In the genomic region with DNA sequence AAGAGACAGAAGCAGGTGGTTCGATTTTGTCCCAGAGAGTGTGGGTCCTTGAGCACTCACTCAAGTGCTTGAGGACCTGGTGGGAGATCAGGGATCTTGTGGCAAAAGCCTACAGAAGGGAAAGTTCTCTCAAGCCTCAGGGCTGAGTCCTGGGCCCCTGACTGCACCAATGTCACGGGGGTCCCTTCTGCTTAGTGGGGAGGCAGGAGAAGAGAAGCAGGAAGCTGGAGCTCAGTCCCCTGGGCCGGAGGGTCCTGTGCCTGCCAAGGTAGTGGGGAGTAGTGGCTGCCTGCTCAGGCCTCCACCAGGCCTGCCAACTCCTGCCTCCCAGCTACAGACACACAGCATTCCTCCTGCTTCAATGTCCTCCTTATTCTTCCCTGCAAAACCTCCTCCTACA, we compare ENCODE assay signal across 28 cellular contexts.
"Had no signal": no experiment of that assay in that cellular context is flagged by ENCODE, and none has a peak within 500 bp of the region (broad histone marks: within the 10 kb centered on the region; RNA-seq: fewer than 3 reads in every experiment).

No MANE protein-coding gene starts in this region.

- H3K9me3 Mint-ChIP-seq: mesothelial cell of epicardium; naive B cell; natural killer cell; nephron progenitor cell; neural progenitor cell; stimulated activated memory B cell treated with anti-CD40 and anti-IgM and Interleukin-4, amounts not matched to agents 10 μg/mL and 1 μg/mL and 100 μg/mL, for 72 hours had no signal

- H3K4me3 Mint-ChIP-seq: mesothelial cell of epicardium; naive B cell; natural killer cell; neural progenitor cell; stimulated activated memory B cell treated with anti-CD40 and anti-IgM and Interleukin-4, amounts not matched to agents 10 μg/mL and 1 μg/mL and 100 μg/mL, for 72 hours had no signal

- ATAC-seq: left colon; left lung; lower lobe of right lung; natural killer cell; psoas muscle; stimulated activated memory B cell treated with anti-CD40 and anti-IgM and Interleukin-4, amounts not matched to agents 10 μg/mL and 1 μg/mL and 100 μg/mL, for 72 hours had no signal

- H3K4me2 ChIP-seq: neural progenitor cell, smooth muscle cell had no signal

- H3K27ac ChIP-seq: left lung, lower lobe of right lung, neural progenitor cell, parathyroid adenoma, psoas muscle, sigmoid colon, stomach, testis, thyroid gland, transverse colon, upper lobe of left lung, vagina had no signal

- H3K27me3 Mint-ChIP-seq: naive B cell; stimulated activated memory B cell treated with anti-CD40 and anti-IgM and Interleukin-4, amounts not matched to agents 10 μg/mL and 1 μg/mL and 100 μg/mL, for 72 hours had no signal

- DNase-seq: hippocampal formation; kidney; left colon; left lung; lower lobe of right lung; mammary epithelial cell; mesenchymal stem cell; naive B cell; natural killer cell; nephron progenitor cell; psoas muscle; sigmoid colon; stimulated activated CD4-positive, alpha-beta T cell treated with anti-CD3 and anti-CD28 coated beads, Interleukin-1b, Interleukin-23, amount 100 ng/mL, for 48 hours; stimulated activated CD4-positive, alpha-beta T cell treated with anti-CD3 and anti-CD28 coated beads, Interleukin-2, amount 100 ng/mL, for 48 hours; stimulated activated CD4-positive, alpha-beta T cell treated with anti-CD3 and anti-CD28 coated beads, Interleukin-4, amount 100 ng/mL, for 4 hours; stimulated activated CD8-positive, alpha-beta memory T cell treated with anti-CD3 and anti-CD28 coated beads, Interleukin-4, amount 100 ng/mL, for 48 hours; stimulated activated naive CD4-positive, alpha-beta T cell treated with Interleukin-2 at 50 U/mL for 16 hours; stomach; testis; thyroid gland; transverse colon had no signal

- H3K79me2 ChIP-seq: parathyroid adenoma had no signal

- H3K9me3 ChIP-seq: left lung, lower lobe of right lung, psoas muscle, sigmoid colon, stomach, testis, thyroid gland, transverse colon, upper lobe of left lung, vagina had no signal

- H3K4me3 ChIP-seq: left lung, lower lobe of right lung, neural progenitor cell, psoas muscle, sigmoid colon, smooth muscle cell, stomach, testis, thyroid gland, transverse colon, upper lobe of left lung, vagina had no signal

- H3K36me3 ChIP-seq: left lung, lower lobe of right lung, neural progenitor cell, sigmoid colon, stomach, thyroid gland, transverse colon, upper lobe of left lung, vagina had no signal

- H3K27ac Mint-ChIP-seq: mesothelial cell of epicardium; natural killer cell; nephron progenitor cell; neural progenitor cell; stimulated activated memory B cell treated with anti-CD40 and anti-IgM and Interleukin-4, amounts not matched to agents 10 μg/mL and 1 μg/mL and 100 μg/mL, for 72 hours had no signal

- H3K27me3 ChIP-seq: left lung, neural progenitor cell, sigmoid colon, stomach, testis, thyroid gland, transverse colon, upper lobe of left lung, vagina had no signal

- H2AFZ ChIP-seq: neural progenitor cell, parathyroid adenoma had no signal

- H3K4me1 Mint-ChIP-seq: natural killer cell had no signal

- H3K36me3 Mint-ChIP-seq: mesothelial cell of epicardium, natural killer cell, neural progenitor cell had no signal

- H3K4me1 ChIP-seq: left lung, lower lobe of right lung, parathyroid adenoma, psoas muscle, testis, thyroid gland, transverse colon, vagina had no signal
